1 cellular context compared by ENCODE assay signal in the genomic region with DNA sequence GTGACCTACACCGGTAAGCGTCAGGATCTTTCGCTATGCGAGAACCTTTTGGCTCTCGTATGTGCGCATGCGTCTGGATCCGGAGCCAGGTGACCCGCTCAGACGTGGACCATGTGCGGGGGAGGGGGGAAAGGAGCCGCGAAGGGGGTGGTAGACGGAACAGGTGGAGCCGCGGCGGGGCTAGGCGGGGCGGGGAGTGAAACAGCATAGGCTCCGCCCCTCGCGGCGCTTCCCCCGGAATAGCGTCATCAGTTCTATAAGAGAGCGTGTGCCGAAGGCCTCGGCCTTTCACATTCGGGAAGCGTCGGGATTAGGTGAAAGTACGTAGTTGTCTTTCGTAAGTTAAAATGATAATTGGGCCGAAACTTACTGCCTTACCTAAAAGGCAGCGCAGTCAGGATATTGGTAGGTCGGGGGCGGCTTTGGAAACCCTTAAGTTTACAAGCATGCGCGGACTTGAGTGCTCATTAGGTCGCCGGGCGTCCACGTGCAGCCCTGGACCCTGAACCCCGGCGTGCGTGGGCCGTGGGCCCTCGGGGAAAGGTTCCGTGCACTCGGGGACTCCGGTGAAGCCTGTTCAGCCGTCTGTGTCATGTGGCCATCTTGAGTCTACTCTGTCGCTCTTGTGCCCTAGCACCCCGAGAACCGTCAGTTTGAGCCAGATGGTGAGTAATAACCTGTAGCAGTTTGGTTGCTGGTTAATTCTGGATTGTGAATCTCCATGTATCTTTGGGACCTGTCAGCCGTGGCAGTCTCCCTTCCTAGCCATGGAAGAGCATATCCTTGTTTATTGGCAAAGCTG.
TF ChIP-seq lines count a peak whose summit lies in the region.

No MANE protein-coding gene starts in this region.

TF ChIP-seq in K562, 482 proteins besides CTCF, POLR2A, EP300 and RAD21 (continued from another document and continues in another):
- peak; percentile 89 for TF ChIP-seq MAX (CRISPR knock-in tag; IDR thresholded peaks at IDR 0.05)
- TF ChIP-seq, protein P1, sequence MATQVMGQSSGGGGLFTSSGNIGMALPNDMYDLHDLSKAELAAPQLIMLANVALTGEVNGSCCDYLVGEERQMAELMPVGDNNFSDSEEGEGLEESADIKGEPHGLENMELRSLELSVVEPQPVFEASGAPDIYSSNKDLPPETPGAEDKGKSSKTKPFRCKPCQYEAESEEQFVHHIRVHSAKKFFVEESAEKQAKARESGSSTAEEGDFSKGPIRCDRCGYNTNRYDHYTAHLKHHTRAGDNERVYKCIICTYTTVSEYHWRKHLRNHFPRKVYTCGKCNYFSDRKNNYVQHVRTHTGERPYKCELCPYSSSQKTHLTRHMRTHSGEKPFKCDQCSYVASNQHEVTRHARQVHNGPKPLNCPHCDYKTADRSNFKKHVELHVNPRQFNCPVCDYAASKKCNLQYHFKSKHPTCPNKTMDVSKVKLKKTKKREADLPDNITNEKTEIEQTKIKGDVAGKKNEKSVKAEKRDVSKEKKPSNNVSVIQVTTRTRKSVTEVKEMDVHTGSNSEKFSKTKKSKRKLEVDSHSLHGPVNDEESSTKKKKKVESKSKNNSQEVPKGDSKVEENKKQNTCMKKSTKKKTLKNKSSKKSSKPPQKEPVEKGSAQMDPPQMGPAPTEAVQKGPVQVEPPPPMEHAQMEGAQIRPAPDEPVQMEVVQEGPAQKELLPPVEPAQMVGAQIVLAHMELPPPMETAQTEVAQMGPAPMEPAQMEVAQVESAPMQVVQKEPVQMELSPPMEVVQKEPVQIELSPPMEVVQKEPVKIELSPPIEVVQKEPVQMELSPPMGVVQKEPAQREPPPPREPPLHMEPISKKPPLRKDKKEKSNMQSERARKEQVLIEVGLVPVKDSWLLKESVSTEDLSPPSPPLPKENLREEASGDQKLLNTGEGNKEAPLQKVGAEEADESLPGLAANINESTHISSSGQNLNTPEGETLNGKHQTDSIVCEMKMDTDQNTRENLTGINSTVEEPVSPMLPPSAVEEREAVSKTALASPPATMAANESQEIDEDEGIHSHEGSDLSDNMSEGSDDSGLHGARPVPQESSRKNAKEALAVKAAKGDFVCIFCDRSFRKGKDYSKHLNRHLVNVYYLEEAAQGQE (CRISPR knock-in tag; IDR thresholded peaks at IDR 0.05; ENCODE audit: low read depth), result 0 out of 2 replicates have a peak, but pooled peaks have one; percentile 26
- TF ChIP-seq ZNF764 (CRISPR knock-in tag; IDR thresholded peaks at IDR 0.05; ENCODE audit: low read depth), result 0 out of 2 replicates have a peak, but pooled peaks have one; percentile 55
- peak; percentile 76 for TF ChIP-seq HBP1 (CRISPR knock-in tag; IDR thresholded peaks at IDR 0.05)
- peak; percentile 88 for TF ChIP-seq ATF7 (IDR thresholded peaks at IDR 0.05)
- no peak for TF ChIP-seq PYGO2 (tag; IDR thresholded peaks at IDR 0.05)
- peak; percentile 71; the same call in 1 of the 2 replicates for TF ChIP-seq ZC3H8 (IDR thresholded peaks at IDR 0.05)
- TF ChIP-seq ZFX (CRISPR knock-in tag; IDR thresholded peaks at IDR 0.05), result peak; percentile 99
- TF ChIP-seq SAFB (IDR thresholded peaks at IDR 0.05; ENCODE audit: borderline replicate concordance, low read depth, low read length), result peak; percentile 70; the same call in 1 of the 2 replicates
- TF ChIP-seq SMAD3 (CRISPR knock-in tag; conservative IDR thresholded peaks at IDR 0.05), result no peak; the same call in 1 of the 2 replicates
- TF ChIP-seq ZKSCAN1 (IDR thresholded peaks at IDR 0.05; ENCODE audit: low read depth, low read length), result no peak
- TF ChIP-seq ZNF318 (IDR thresholded peaks at IDR 0.05; ENCODE audit: borderline replicate concordance in 1 of 2, low read depth in 1 of 2), result 0 out of 4 replicates have a peak, but pooled peaks of 1 of the 2 experiments have one; percentile 54
- TF ChIP-seq NR2F6 (CRISPR knock-in tag; IDR thresholded peaks at IDR 0.05), result 0 out of 2 replicates have a peak, but pooled peaks have one; percentile 53
- TF ChIP-seq ZNF57 (CRISPR knock-in tag; IDR thresholded peaks at IDR 0.05), result no peak
- TF ChIP-seq ZNF274 (IDR thresholded peaks at IDR 0.05; ENCODE audit: borderline replicate concordance, low read depth, low read length), result no peak
- TF ChIP-seq GABPB1 (CRISPR knock-in tag; IDR thresholded peaks at IDR 0.05), result peak; percentile 63
- no peak for TF ChIP-seq NCOA4 (IDR thresholded peaks at IDR 0.05; ENCODE audit: partially characterized antibody)
- TF ChIP-seq SREBF2 (CRISPR knock-in tag; IDR thresholded peaks at IDR 0.05), result 0 out of 2 replicates have a peak, but pooled peaks have one; percentile 58
- TF ChIP-seq EGR1 (conservative IDR thresholded peaks at IDR 0.05), result peak; percentile 86
- TF ChIP-seq POLR2G (IDR thresholded peaks at IDR 0.05; ENCODE audit: low read depth, low read length), result peak; percentile 87
- TF ChIP-seq KAT8 (IDR thresholded peaks at IDR 0.05; ENCODE audit: low read depth), result no peak
- no peak for TF ChIP-seq SRSF3 (IDR thresholded peaks at IDR 0.05; ENCODE audit: insufficient read depth, low read length)
- TF ChIP-seq ZBED1 (IDR thresholded peaks at IDR 0.05), result 0 out of 2 replicates have a peak, but pooled peaks have one; percentile 27
- no peak for TF ChIP-seq KAT7 (CRISPR knock-in tag; IDR thresholded peaks at IDR 0.05; ENCODE audit: borderline replicate concordance)
- 0 out of 2 replicates have a peak, but pooled peaks have one; percentile 15 for TF ChIP-seq ZNF717 (CRISPR knock-in tag; IDR thresholded peaks at IDR 0.05)
- peak; percentile 34 for TF ChIP-seq SOX6 (IDR thresholded peaks at IDR 0.05)
- 0 out of 2 replicates have a peak, but pooled peaks have one; percentile 48 for TF ChIP-seq TCF7 (IDR thresholded peaks at IDR 0.05; ENCODE audit: borderline replicate concordance)
- 0 out of 2 replicates have a peak, but pooled peaks have one; percentile 30 for TF ChIP-seq HMBOX1 (IDR thresholded peaks at IDR 0.05)
- peak; percentile 95 for TF ChIP-seq MTA3 (IDR thresholded peaks at IDR 0.05; ENCODE audit: borderline replicate concordance)
- TF ChIP-seq ZNF175 (CRISPR knock-in tag; IDR thresholded peaks at IDR 0.05; ENCODE audit: low read depth), result 0 out of 2 replicates have a peak, but pooled peaks have one; percentile 44
- no peak for TF ChIP-seq SMARCC2 (IDR thresholded peaks at IDR 0.05; ENCODE audit: low read depth)
- TF ChIP-seq PREB (CRISPR knock-in tag; IDR thresholded peaks at IDR 0.05), result peak; percentile 95; the same call in 1 of the 2 replicates
- TF ChIP-seq TAF15 (IDR thresholded peaks at IDR 0.05; ENCODE audit: low read depth, low read length), result peak; percentile 91; the same call in 1 of the 2 replicates
- TF ChIP-seq CBX1 (IDR thresholded peaks at IDR 0.05; ENCODE audit: low read depth), result 0 out of 2 replicates have a peak, but pooled peaks have one; percentile 33
- TF ChIP-seq ZNF445 (CRISPR knock-in tag; IDR thresholded peaks at IDR 0.05; ENCODE audit: low read depth), result no peak
- TF ChIP-seq KLF6 (CRISPR knock-in tag; IDR thresholded peaks at IDR 0.05; ENCODE audit: borderline replicate concordance), result no peak
- TF ChIP-seq RFX7 (CRISPR knock-in tag; IDR thresholded peaks at IDR 0.05), result peak; percentile 79; the same call in 1 of the 2 replicates
- TF ChIP-seq, protein P2, sequence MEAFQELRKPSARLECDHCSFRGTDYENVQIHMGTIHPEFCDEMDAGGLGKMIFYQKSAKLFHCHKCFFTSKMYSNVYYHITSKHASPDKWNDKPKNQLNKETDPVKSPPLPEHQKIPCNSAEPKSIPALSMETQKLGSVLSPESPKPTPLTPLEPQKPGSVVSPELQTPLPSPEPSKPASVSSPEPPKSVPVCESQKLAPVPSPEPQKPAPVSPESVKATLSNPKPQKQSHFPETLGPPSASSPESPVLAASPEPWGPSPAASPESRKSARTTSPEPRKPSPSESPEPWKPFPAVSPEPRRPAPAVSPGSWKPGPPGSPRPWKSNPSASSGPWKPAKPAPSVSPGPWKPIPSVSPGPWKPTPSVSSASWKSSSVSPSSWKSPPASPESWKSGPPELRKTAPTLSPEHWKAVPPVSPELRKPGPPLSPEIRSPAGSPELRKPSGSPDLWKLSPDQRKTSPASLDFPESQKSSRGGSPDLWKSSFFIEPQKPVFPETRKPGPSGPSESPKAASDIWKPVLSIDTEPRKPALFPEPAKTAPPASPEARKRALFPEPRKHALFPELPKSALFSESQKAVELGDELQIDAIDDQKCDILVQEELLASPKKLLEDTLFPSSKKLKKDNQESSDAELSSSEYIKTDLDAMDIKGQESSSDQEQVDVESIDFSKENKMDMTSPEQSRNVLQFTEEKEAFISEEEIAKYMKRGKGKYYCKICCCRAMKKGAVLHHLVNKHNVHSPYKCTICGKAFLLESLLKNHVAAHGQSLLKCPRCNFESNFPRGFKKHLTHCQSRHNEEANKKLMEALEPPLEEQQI (IDR thresholded peaks at IDR 0.05), result 0 out of 2 replicates have a peak, but pooled peaks have one; percentile 14
